8 cellular contexts compared by ENCODE assay signal in the genomic region with DNA sequence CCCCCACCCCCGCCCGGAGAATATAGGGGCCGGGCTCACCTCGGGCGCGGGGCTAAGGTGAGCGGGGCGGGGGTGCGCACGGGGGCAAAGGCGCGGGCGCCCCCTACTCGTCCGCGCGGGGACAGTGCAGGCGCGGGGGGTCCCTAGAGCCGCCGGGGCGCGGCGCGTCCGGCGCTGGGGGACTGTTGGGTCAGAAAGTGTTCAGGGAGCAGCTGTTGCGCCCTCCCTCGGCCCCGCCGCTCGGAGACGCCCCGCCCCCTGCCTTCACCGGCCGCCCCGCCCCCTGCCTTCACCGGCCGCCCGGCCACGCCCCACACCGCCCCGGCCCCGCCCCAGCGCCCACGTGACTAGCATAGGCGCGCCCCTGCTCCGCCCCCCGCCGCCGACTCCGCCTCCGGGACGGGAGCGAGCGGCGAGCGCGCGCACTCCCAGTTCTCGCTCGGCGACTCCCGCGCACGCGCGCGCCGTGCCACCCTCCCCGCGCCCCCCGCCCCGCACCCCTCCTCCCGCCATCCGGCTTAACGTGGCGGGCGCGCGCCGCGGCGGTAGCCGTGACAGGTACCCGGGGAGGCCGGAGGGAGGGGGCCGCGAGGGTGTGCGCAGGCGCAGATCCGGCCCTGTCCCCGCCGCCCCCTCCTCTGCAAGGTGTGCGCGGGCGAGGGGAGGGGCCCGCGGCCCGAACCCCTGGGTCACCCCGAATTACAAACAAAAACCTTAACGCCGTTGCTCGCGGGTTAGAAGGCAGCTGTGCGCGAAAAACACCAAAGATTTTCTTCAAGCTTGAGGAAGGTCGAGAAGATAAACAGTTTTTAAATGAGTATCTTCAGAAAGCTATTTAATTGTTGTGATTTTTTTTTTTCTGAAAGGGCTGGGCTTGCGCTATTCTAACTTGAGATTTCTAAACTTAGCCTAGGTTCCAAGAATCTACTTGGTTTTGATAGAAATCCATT. TPM values are rescaled to one million over a fixed set of nuclear protein-coding genes. Genes with fewer than 3 reads are reported as not detected.
A peak's percentile ranks its signal among the peaks of the same experiment; 100 is the strongest.
DNase-seq lines count a peak whose midpoint lies in the region; ATAC-seq and TF ChIP-seq lines count a peak whose summit lies in the region.

No MANE protein-coding gene starts in this region.

- no peaks in the 10 kb centered on the region for H3K36me3 ChIP-seq in kidney epithelial cell (ENCODE audit: control insufficient read depth, insufficient read depth, low read length)

- intact Hi-C loops in activated B cell treated with CpG ODN at 0.5 μM for 24 hours (cut with micrococcal nuclease) = loop anchor here (1.0 to 5.0 kb wide), 11 partner anchors 14 to 332 kb away; no protein-coding TSS in a partner anchor

- peaks cover 9% of the 10 kb centered on the region for H3K36me3 Mint-ChIP-seq in activated B cell treated with CpG ODN at 0.5 μM for 24 hours (ENCODE audit: low read depth)

- H3K4me1 Mint-ChIP-seq in activated B cell treated with CpG ODN at 0.5 μM for 24 hours = peaks cover 57% of the 10 kb centered on the region

- peak overlapping the region; percentile 93 for H3K4me3 Mint-ChIP-seq in activated B cell treated with CpG ODN at 0.5 μM for 24 hours

- peak; percentile 35 for ATAC-seq in GM18870 (IDR thresholded peaks at IDR 0.05; ENCODE audit: unreplicated experiment)
- ATAC-seq in HG03135 (IDR thresholded peaks at IDR 0.05; ENCODE audit: unreplicated experiment) = peak; percentile 69
- peak; percentile 74 for ATAC-seq in activated B cell treated with CpG ODN at 0.5 μM for 24 hours (ENCODE audit: low read depth)

- no peaks in the 10 kb centered on the region for H3K27me3 ChIP-seq in kidney epithelial cell (ENCODE audit: control insufficient read depth, insufficient read depth, low read length)

- H3K9me3 Mint-ChIP-seq in activated B cell treated with CpG ODN at 0.5 μM for 24 hours = no peaks in the 10 kb centered on the region

- DNase-seq in ACHN (peak; percentile 86), NCI-H2196 treated with DMSO at 0.1 percent for 48 hours (lab: John Stamatoyannopoulos, UW; ENCODE audit: unreplicated experiment) (peak; percentile 90), activated B cell treated with CpG ODN at 0.5 μM for 24 hours (peak; percentile 99), caudate nucleus (lab: John Stamatoyannopoulos, UW) (peak; percentile 57 to 99 (median 93)), kidney epithelial cell (ENCODE audit: low read depth) (no peak)
- DNase-seq in stimulated activated CD4-positive, alpha-beta T cell treated with anti-CD3 and anti-CD28 coated beads, Interleukin-15, amount 100 ng/mL, for 24 hours = peak; percentile 97

- in situ Hi-C loops in ACHN (cut with HindIII; ENCODE audit: low pct_ligation_motif_present, low pct_unique_long_range_greater_than_20kb, low sequenced_read_pairs) = no loop called here

- peak overlapping the region; percentile 93 for H3K27ac ChIP-seq in caudate nucleus (ENCODE audit: low read depth, low read length)

- H3K27me3 Mint-ChIP-seq in activated B cell treated with CpG ODN at 0.5 μM for 24 hours = no peaks in the 10 kb centered on the region

- POLR2A ChIA-PET in activated B cell treated with CpG ODN at 0.5 μM for 24 hours (lab: Charles Lee) = interaction anchor here (0.6 to 4.1 kb wide), 51 partner anchors 8 to 346 kb away, joined by 3 to 39 read pairs (median 7); no protein-coding TSS in a partner anchor

- peak overlapping the region; percentile 89 for H3K27ac Mint-ChIP-seq in activated B cell treated with CpG ODN at 0.5 μM for 24 hours

- CTCF ChIA-PET in activated B cell treated with CpG ODN at 0.5 μM for 24 hours (lab: Charles Lee) = interaction anchor here (0.6 to 1.9 kb wide), 10 partner anchors 17 to 347 kb away, joined by 3 to 7 read pairs (median 3); no protein-coding TSS in a partner anchor

- no peak for TF ChIP-seq CTCF in activated B cell treated with CpG ODN at 0.5 μM for 24 hours (IDR thresholded peaks at IDR 0.05)
- no peak for TF ChIP-seq CTCF in kidney epithelial cell (IDR thresholded peaks at IDR 0.05; ENCODE audit: insufficient read depth, low read length, poor library complexity, severe bottlenecking)

- peak overlapping the region; percentile 88 for H3K4me3 ChIP-seq in kidney epithelial cell (ENCODE audit: low read depth, low read length)

RNA-seq across cellular contexts. Expression of a gene that starts 0.7 kb away (rescaled TPM):
- total RNA-seq in activated B cell treated with CpG ODN at 0.5 μM for 24 hours = 70.0 and 80.3 TPM in 2 replicates
- 40.0 and 40.8 TPM in 2 replicates for total RNA-seq in kidney epithelial cell
